1 cellular context compared by ENCODE assay signal in the genomic region with DNA sequence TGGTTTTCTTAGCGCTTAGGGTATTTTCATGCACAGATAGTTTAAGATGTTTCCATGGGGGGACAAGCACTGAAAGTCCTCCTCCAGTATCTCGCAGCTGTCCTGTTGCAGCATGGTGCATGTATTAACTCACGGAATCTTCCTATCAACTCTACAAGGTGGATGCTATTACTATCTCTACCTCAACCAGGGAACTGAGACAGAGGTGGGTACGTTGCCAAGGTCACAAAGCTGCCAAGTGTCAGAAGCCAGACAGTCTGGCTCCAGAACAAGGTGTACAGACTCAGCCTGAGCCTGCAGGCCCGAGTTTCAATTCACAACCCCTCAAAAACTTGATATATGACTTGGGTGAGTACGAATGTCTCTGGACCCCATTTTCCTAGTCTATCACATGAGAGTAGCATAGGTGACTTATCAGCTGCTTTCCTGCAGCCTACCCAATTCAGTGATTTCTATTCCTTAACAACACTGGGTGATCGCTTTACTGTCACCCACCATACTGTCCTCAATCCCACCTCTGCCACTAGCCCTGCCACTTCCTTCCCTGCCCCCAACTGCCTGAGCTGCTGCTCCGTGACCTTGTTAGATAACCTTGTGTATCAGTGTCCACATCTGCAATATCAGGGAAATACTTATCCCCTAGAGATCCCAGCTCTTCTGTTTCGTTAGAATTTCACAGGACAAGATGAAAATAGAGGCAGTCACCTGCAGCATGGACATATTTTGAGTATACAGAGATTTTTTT.
TF ChIP-seq lines count a peak whose summit lies in the region.

No MANE protein-coding gene starts in this region.

TF ChIP-seq in HepG2, 621 proteins besides CTCF, POLR2A, EP300 and RAD21 (continued from another document):
- TF ChIP-seq, protein P1, sequence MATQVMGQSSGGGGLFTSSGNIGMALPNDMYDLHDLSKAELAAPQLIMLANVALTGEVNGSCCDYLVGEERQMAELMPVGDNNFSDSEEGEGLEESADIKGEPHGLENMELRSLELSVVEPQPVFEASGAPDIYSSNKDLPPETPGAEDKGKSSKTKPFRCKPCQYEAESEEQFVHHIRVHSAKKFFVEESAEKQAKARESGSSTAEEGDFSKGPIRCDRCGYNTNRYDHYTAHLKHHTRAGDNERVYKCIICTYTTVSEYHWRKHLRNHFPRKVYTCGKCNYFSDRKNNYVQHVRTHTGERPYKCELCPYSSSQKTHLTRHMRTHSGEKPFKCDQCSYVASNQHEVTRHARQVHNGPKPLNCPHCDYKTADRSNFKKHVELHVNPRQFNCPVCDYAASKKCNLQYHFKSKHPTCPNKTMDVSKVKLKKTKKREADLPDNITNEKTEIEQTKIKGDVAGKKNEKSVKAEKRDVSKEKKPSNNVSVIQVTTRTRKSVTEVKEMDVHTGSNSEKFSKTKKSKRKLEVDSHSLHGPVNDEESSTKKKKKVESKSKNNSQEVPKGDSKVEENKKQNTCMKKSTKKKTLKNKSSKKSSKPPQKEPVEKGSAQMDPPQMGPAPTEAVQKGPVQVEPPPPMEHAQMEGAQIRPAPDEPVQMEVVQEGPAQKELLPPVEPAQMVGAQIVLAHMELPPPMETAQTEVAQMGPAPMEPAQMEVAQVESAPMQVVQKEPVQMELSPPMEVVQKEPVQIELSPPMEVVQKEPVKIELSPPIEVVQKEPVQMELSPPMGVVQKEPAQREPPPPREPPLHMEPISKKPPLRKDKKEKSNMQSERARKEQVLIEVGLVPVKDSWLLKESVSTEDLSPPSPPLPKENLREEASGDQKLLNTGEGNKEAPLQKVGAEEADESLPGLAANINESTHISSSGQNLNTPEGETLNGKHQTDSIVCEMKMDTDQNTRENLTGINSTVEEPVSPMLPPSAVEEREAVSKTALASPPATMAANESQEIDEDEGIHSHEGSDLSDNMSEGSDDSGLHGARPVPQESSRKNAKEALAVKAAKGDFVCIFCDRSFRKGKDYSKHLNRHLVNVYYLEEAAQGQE (IDR thresholded peaks at IDR 0.05; ENCODE audit: borderline replicate concordance in 1 of 2, low read depth in 1 of 2, low read length in 2 of 2) = no peak
